25 cellular contexts compared by ENCODE assay signal in genomic region chr19:30011051-30011578, GRCh38.
A peak's percentile ranks its signal among the peaks of the same experiment; 100 is the strongest.
DNase-seq lines count a peak whose midpoint lies in the region; ATAC-seq, FAIRE-seq and TF ChIP-seq lines count a peak whose summit lies in the region.
"Had no signal": no experiment of that assay in that cellular context is flagged by ENCODE, and none has a peak within 500 bp of the region (broad histone marks: within the 10 kb centered on the region; RNA-seq: fewer than 3 reads in every experiment).

No MANE protein-coding gene starts in this region.

- H3K9me3 Mint-ChIP-seq in T-helper 2 cell treated with Interferon-gamma antibody and Interleukin-4, amounts not matched to agents 5 μg/mL and 100 μg/mL, for 36 hours: no peaks in the 10 kb centered on the region
- H3K9me3 Mint-ChIP-seq in activated naive CD4-positive, alpha-beta T cell treated with anti-CD3 and anti-CD28 coated beads, Interleukin-2, amount 50 U/mL, for 72 hours: no peaks in the 10 kb centered on the region
- H3K9me3 Mint-ChIP-seq: activated naive CD4-positive, alpha-beta T cell treated with anti-CD3 and anti-CD28 coated beads for 36 hours; activated T-cell treated with anti-CD3 and anti-CD28 coated beads, Interleukin-2, amount 50 U/mL, for 72 hours; CD4-positive, alpha-beta T cell; immature natural killer cell; stimulated activated naive CD8-positive, alpha-beta T cell treated with anti-CD3 and anti-CD28 coated beads, Interleukin-15, Interleukin-2, amounts not matched to agents 100 ng/mL and 50 ng/mL, for 24 hours had no signal

- H3K36me3 ChIP-seq in skeletal muscle satellite cell (ENCODE audit: insufficient read depth, low read length): peaks cover 25% of the 10 kb centered on the region

- H3K4me3 ChIP-seq in skeletal muscle satellite cell (ENCODE audit: low read length): no peak overlapping the region
- H3K4me3 ChIP-seq: thoracic aorta, vagina had no signal

- no peak for DNase-seq in H54 (ENCODE audit: insufficient read length, low spot score)
- peak; percentile 32 for DNase-seq in dermis blood vessel endothelial cell
- peak; percentile 49 for DNase-seq in iPS-NIHi7 (ENCODE audit: extremely low spot score)
- no peak for DNase-seq in T-helper 2 cell treated with Interferon-gamma antibody and Interleukin-4, amounts not matched to agents 5 μg/mL and 100 μg/mL, for 36 hours (ENCODE audit: low spot score)
- DNase-seq in activated gamma-delta T cell (lab: John Stamatoyannopoulos, UW): no peak
- DNase-seq in activated naive CD4-positive, alpha-beta T cell treated with anti-CD3 and anti-CD28 coated beads, Interleukin-2, amount 50 U/mL, for 72 hours (ENCODE audit: low spot score in 2 of 2): no peak
- DNase-seq in activated CD4-positive, alpha-beta T cell treated with anti-CD3 and anti-CD28 coated beads for 4 hours: no peak
- DNase-seq: activated CD4-positive, alpha-beta T cell treated with anti-CD3 and anti-CD28 coated beads, Interleukin-2, amount 50 U/mL, for 1 hour; activated naive CD4-positive, alpha-beta T cell treated with anti-CD3 and anti-CD28 coated beads for 36 hours; activated T-cell treated with anti-CD3 and anti-CD28 coated beads, Interleukin-2, amount 50 U/mL, for 72 hours; amniotic stem cell; CD4-positive, alpha-beta T cell; DMS153; effector CD8-positive, alpha-beta T cell; erythroblast; foreskin keratinocyte; immature natural killer cell; NCI-H1417 treated with DMSO at 0.1 percent for 48 hours; OCI-M1 had no signal

- H3K9ac ChIP-seq in skeletal muscle satellite cell (ENCODE audit: low read depth, low read length): no peak overlapping the region

- no peaks in the 10 kb centered on the region for H3K4me1 ChIP-seq in skeletal muscle satellite cell (ENCODE audit: control insufficient read depth, insufficient read depth, low read length)
- H3K4me1 ChIP-seq: foreskin keratinocyte, vagina had no signal

- peak; percentile 36 for FAIRE-seq in H54 (lab: Jason Lieb, UNC)
- FAIRE-seq: G401.6 had no signal

- H3K27me3 ChIP-seq in skeletal muscle satellite cell (ENCODE audit: control insufficient read depth, insufficient read depth, low read length): no peaks in the 10 kb centered on the region
- H3K27me3 ChIP-seq: foreskin keratinocyte, vagina had no signal

- peak overlapping the region; percentile 50 for H3K4me2 ChIP-seq in skeletal muscle satellite cell (ENCODE audit: low read length)

- no peaks in the 10 kb centered on the region for H3K27me3 Mint-ChIP-seq in T-helper 2 cell treated with Interferon-gamma antibody and Interleukin-4, amounts not matched to agents 5 μg/mL and 100 μg/mL, for 36 hours (ENCODE audit: low read depth)
- H3K27me3 Mint-ChIP-seq: CD4-positive, alpha-beta T cell; stimulated activated naive CD8-positive, alpha-beta T cell treated with anti-CD3 and anti-CD28 coated beads, Interleukin-15, Interleukin-2, amounts not matched to agents 100 ng/mL and 50 ng/mL, for 24 hours had no signal

- no peaks in the 10 kb centered on the region for H3K9me3 ChIP-seq in skeletal muscle satellite cell (replicated peaks; ENCODE audit: low read length)
- H3K9me3 ChIP-seq: thoracic aorta, vagina had no signal

- H3K4me3 Mint-ChIP-seq in T-helper 2 cell treated with Interferon-gamma antibody and Interleukin-4, amounts not matched to agents 5 μg/mL and 100 μg/mL, for 36 hours: no peak overlapping the region
- H3K4me3 Mint-ChIP-seq: activated naive CD4-positive, alpha-beta T cell treated with anti-CD3 and anti-CD28 coated beads for 36 hours; activated T-cell treated with anti-CD3 and anti-CD28 coated beads, Interleukin-2, amount 50 U/mL, for 72 hours; CD4-positive, alpha-beta T cell; immature natural killer cell; stimulated activated naive CD8-positive, alpha-beta T cell treated with anti-CD3 and anti-CD28 coated beads, Interleukin-15, Interleukin-2, amounts not matched to agents 100 ng/mL and 50 ng/mL, for 24 hours had no signal

- no peak for ATAC-seq in activated naive CD4-positive, alpha-beta T cell treated with anti-CD3 and anti-CD28 coated beads, Interleukin-2, amount 50 U/mL, for 72 hours
- ATAC-seq: activated T-cell treated with anti-CD3 and anti-CD28 coated beads, Interleukin-2, amount 50 U/mL, for 72 hours; foreskin keratinocyte; left lobe of liver had no signal

- TF ChIP-seq POLR2A in H54 (IDR thresholded peaks at IDR 0.05; ENCODE audit: low read depth, low read length): no peak

- H3K27ac Mint-ChIP-seq in T-helper 2 cell treated with Interferon-gamma antibody and Interleukin-4, amounts not matched to agents 5 μg/mL and 100 μg/mL, for 36 hours: no peak overlapping the region
- H3K27ac Mint-ChIP-seq in activated naive CD4-positive, alpha-beta T cell treated with anti-CD3 and anti-CD28 coated beads, Interleukin-2, amount 50 U/mL, for 72 hours: peak overlapping the region in 1 of 2 donors; percentile 74
- H3K27ac Mint-ChIP-seq: activated naive CD4-positive, alpha-beta T cell treated with anti-CD3 and anti-CD28 coated beads for 36 hours; activated T-cell treated with anti-CD3 and anti-CD28 coated beads, Interleukin-2, amount 50 U/mL, for 72 hours; CD4-positive, alpha-beta T cell; immature natural killer cell; stimulated activated naive CD8-positive, alpha-beta T cell treated with anti-CD3 and anti-CD28 coated beads, Interleukin-15, Interleukin-2, amounts not matched to agents 100 ng/mL and 50 ng/mL, for 24 hours had no signal

- peaks cover 21% of the 10 kb centered on the region for H3K4me1 Mint-ChIP-seq in T-helper 2 cell treated with Interferon-gamma antibody and Interleukin-4, amounts not matched to agents 5 μg/mL and 100 μg/mL, for 36 hours (ENCODE audit: low read depth)

- H3K36me3 Mint-ChIP-seq in T-helper 2 cell treated with Interferon-gamma antibody and Interleukin-4, amounts not matched to agents 5 μg/mL and 100 μg/mL, for 36 hours (ENCODE audit: low read depth): peaks cover 43% of the 10 kb centered on the region
- H3K36me3 Mint-ChIP-seq in activated naive CD4-positive, alpha-beta T cell treated with anti-CD3 and anti-CD28 coated beads, Interleukin-2, amount 50 U/mL, for 72 hours: peaks cover 12 to 28% of the 10 kb centered on the region in 2 donors

Comparison
In these comparisons a context has a peak if more than half of its experiments do, and no peak if none do; other contexts are left out.
1. DNase-seq: peak in dermis blood vessel endothelial cell (single experiment) and iPS-NIHi7 (single experiment); none in H54 (single experiment), T-helper 2 cell treated with Interferon-gamma antibody and Interleukin-4, amounts not matched to agents 5 μg/mL and 100 μg/mL, for 36 hours (single experiment), activated gamma-delta T cell (single experiment), activated naive CD4-positive, alpha-beta T cell treated with anti-CD3 and anti-CD28 coated beads, Interleukin-2, amount 50 U/mL, for 72 hours (0 of 2) and activated CD4-positive, alpha-beta T cell treated with anti-CD3 and anti-CD28 coated beads for 4 hours (0 of 2).